8 cellular contexts compared by ENCODE assay signal in the genomic region with DNA sequence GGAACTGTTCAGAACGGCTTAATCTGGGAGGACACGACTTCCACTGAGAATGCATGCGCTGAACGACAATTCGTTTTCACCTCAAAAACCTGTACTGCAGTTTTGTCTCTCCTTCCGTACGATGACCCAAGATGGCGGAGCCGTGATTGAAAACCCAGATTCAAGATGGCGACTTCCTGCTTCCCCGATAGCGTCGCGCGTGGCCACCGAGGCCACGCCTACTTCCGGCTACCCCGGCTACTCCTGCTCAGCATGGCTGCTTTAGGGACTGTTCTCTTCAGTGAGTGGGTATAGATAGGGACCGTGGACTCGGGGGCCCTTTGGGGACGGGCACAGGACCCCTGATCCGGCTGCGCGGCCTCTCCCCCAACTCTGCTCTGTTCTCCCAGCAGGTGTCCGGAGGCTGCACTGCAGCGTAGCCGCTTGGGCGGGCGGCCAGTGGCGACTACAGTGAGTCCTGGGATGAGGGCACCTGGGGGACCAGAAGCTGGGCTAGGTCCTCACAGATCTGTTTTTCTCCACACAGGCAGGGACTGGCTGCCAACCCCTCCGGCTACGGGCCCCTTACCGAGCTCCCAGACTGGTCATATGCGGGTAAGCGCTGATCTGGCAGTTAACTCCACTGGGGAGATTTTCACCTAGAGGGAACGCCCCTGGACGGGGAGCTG. TPM values are rescaled to one million over a fixed set of nuclear protein-coding genes. Genes with fewer than 3 reads are reported as not detected.
DNase-seq lines count a peak whose midpoint lies in the region; ATAC-seq, FAIRE-seq and TF ChIP-seq lines count a peak whose summit lies in the region.

Gene MRPL52 (plus strand): TSS at position 227 of the 668 bp plus-strand sequence. CDS start 26 bp downstream, at position 253.

- no peaks in the 10 kb centered on the region for H3K9me1 ChIP-seq in keratinocyte (ENCODE audit: control insufficient read depth, extremely low read depth, insufficient read depth, low read length)

- H3K27ac ChIP-seq in AG04450 (ENCODE audit: low read depth, low read length) (peak within 1 kb of the TSS; percentile 52), keratinocyte (ENCODE audit: control insufficient read depth, insufficient read depth, low read length) (peak within 1 kb of the TSS; percentile 82)

- H3K4me3 ChIP-seq in AG04450 (ENCODE audit: low read depth, low read length) (peak within 1 kb of the TSS; percentile 86), keratinocyte (ENCODE audit: control insufficient read depth in 2 of 3, extremely low read depth in 1 of 3, insufficient read depth in 2 of 3, low read depth in 1 of 3, low read length in 3 of 3) (peak within 1 kb of the TSS; percentile 70 to 99 (median 92))

- DNase-seq in AG04450 (ENCODE audit: low read depth, low spot score) (peak; percentile 67), NCI-H226 (peak; percentile 91), keratinocyte (ENCODE audit: low read depth, low spot score) (no peak)
- peak; percentile 75 to 84 (median 80) for DNase-seq in activated CD4-positive, CD25-positive, alpha-beta regulatory T cell (lab: John Stamatoyannopoulos, UW)
- DNase-seq in central memory CD4-positive, alpha-beta T cell: peak; percentile 87
- DNase-seq in stimulated activated CD4-positive, alpha-beta T cell treated with anti-CD3 and anti-CD28 coated beads, Interleukin-15, amount 100 ng/mL, for 1 hour (ENCODE audit: low read depth in 1 of 2, low spot score in 1 of 2): peak; percentile 76 to 84

- H3K79me2 ChIP-seq in keratinocyte (ENCODE audit: control insufficient read depth, insufficient read depth, low read length): peaks cover 24% of the 10 kb centered on the region

- H3K9me3 ChIP-seq in AG04450 (ENCODE audit: control insufficient read depth, insufficient read depth, low read length) (no peaks in the 10 kb centered on the region; the same call in 1 of the 2 replicates), keratinocyte (ENCODE audit: control insufficient read depth, low read depth, low read length) (no peaks in the 10 kb centered on the region)

- ATAC-seq in GM18907 (IDR thresholded peaks at IDR 0.05; ENCODE audit: unreplicated experiment) (peak; percentile 79), HG03159 (IDR thresholded peaks at IDR 0.05; ENCODE audit: unreplicated experiment) (peak; percentile 89)

- peak within 1 kb of the TSS; percentile 97 for H3K4me2 ChIP-seq in keratinocyte (ENCODE audit: control insufficient read depth, extremely low read depth, insufficient read depth, low read depth, low read length)

- TF ChIP-seq CTCF in AG04450 (IDR thresholded peaks at IDR 0.05; ENCODE audit: low read depth, low read length) (peak; percentile 8; the same call in 1 of the 2 replicates), keratinocyte (optimal IDR thresholded peaks at IDR 0.05 in 1 of 3, IDR thresholded peaks at IDR 0.05 in 1 of 3, conservative IDR thresholded peaks at IDR 0.05 in 1 of 3; ENCODE audit: extremely low read depth in 1 of 3, insufficient read depth in 2 of 3, low read length in 3 of 3) (no peak)

- peak; percentile 71 for FAIRE-seq in keratinocyte (lab: Jason Lieb, UNC)

- H2AFZ ChIP-seq in keratinocyte (ENCODE audit: control insufficient read depth, low read length): peak within 1 kb of the TSS; percentile 97

- peaks cover 9 to 13% of the 10 kb centered on the region in 2 experiments for H3K36me3 ChIP-seq in keratinocyte (ENCODE audit: control insufficient read depth in 2 of 2, extremely low read depth in 1 of 2, insufficient read depth in 2 of 2, low read length in 2 of 2)

- dilution Hi-C loops in keratinocyte (cut with MboI; ENCODE audit: extremely low pct_ligation_motif_present, low sequenced_read_pairs): no loop called here

- no peaks in the 10 kb centered on the region for H4K20me1 ChIP-seq in keratinocyte (ENCODE audit: control insufficient read depth, extremely low read depth, insufficient read depth, low read length)

- no peaks in the 10 kb centered on the region for H3K27me3 ChIP-seq in AG04450 (ENCODE audit: control insufficient read depth, insufficient read depth, low read length)
- no peaks in the 10 kb centered on the region for H3K27me3 ChIP-seq in keratinocyte (ENCODE audit: control insufficient read depth, extremely low read depth, insufficient read depth, low read length)

- POLR2A ChIA-PET in AG04450 (lab: Yijun Ruan, JAX): interaction anchor here (1.0 to 1.3 kb wide), 3 partner anchors 9 to 22 kb away, joined by 3 to 5 read pairs (median 4); no protein-coding TSS in a partner anchor

- peaks cover 17% of the 10 kb centered on the region for H3K4me1 ChIP-seq in keratinocyte (ENCODE audit: control insufficient read depth, extremely low read depth, insufficient read depth, low read length)

- CTCF ChIA-PET in AG04450 (lab: Charles Lee): interaction anchor here (1.0 to 2.8 kb wide), 5 partner anchors 24 to 273 kb away, joined by 3 to 12 read pairs (median 8); no protein-coding TSS in a partner anchor

- peak within 1 kb of the TSS; percentile 93 for H3K9ac ChIP-seq in keratinocyte (ENCODE audit: control insufficient read depth, extremely low read depth, insufficient read depth, low read length)

RNA-seq across cellular contexts. Expression of gene MRPL52, which starts in this region (rescaled TPM):
- polyA plus RNA-seq in AG04450 (2011; rRNA removed) (71.8 and 78.1 TPM in 2 replicates), keratinocyte (56.0 to 104 TPM (median 82.0 TPM) in 3 replicates)
- polyA minus RNA-seq in AG04450 (2011; rRNA and poly(A)+ RNA removed): 17.4 and 20.0 TPM in 2 replicates
- 181 TPM for polyA plus RNA-seq in keratinocyte (2011; ENCODE audit: low read depth)
- polyA plus RNA-seq in keratinocyte (2011; cell fraction: cytosol; rRNA removed): 28.8 and 37.2 TPM in 2 replicates
- 24.4 and 31.9 TPM in 2 replicates for polyA plus RNA-seq in keratinocyte (2011; cell fraction: nucleus; rRNA removed)
- 93.4 and 197 TPM in 2 replicates for polyA plus RNA-seq in keratinocyte (2012; ENCODE audit: low replicate concordance)
- polyA minus RNA-seq in keratinocyte: 8.2 to 15.9 TPM (median 12.9 TPM) in 3 replicates
- 78.5 TPM for polyA minus RNA-seq in keratinocyte (2011; cell fraction: cytosol; rRNA and poly(A)+ RNA removed)
- 5.8 and 9.2 TPM in 2 replicates for polyA minus RNA-seq in keratinocyte (2011; cell fraction: nucleus; rRNA and poly(A)+ RNA removed)
